Comparison of ENCODE assay signal across 9 cellular contexts in genomic region chr3:71225951-71226564, GRCh38.
DNase-seq lines count a peak whose midpoint lies in the region; ATAC-seq, FAIRE-seq and TF ChIP-seq lines count a peak whose summit lies in the region.
"Had no signal": no experiment of that assay in that cellular context is flagged by ENCODE, and none has a peak within 500 bp of the region (broad histone marks: within the 10 kb centered on the region; RNA-seq: fewer than 3 reads in every experiment).

No MANE protein-coding gene starts in this region.

- peak overlapping the region; percentile 94 for H3K27ac Mint-ChIP-seq in T-helper 17 cell

- peaks cover 0 to 1% (median 0%) of the 10 kb centered on the region in 4 donors for H3K36me3 ChIP-seq in liver (ENCODE audit: control insufficient read depth in 4 of 4, insufficient read depth in 3 of 4, low read depth in 1 of 4, low read length in 3 of 4)
- peaks cover 0 to 2% of the 10 kb centered on the region in 2 experiments; a peak in 3 of 5 replicates for H3K36me3 ChIP-seq in HepG2 (replicated peaks in 1 of 2; ENCODE audit: control insufficient read depth in 1 of 2, insufficient read depth in 2 of 2, low read length in 2 of 2)
- no peaks in the 10 kb centered on the region for H3K36me3 ChIP-seq in right atrium auricular region
- H3K36me3 ChIP-seq in uterus, result no peaks in the 10 kb centered on the region
- H3K36me3 ChIP-seq in testis (ENCODE audit: low read depth, missing control alignments), result no peaks in the 10 kb centered on the region

- no peak overlapping the region for H3K4me2 ChIP-seq in HepG2 (ENCODE audit: low read depth, low read length)

- TF ChIP-seq POLR2A in HepG2 (IDR thresholded peaks at IDR 0.05; ENCODE audit: insufficient read depth in 1 of 2, low read depth in 2 of 2, low read length in 2 of 2), result no peak
- TF ChIP-seq POLR2A in uterus (IDR thresholded peaks at IDR 0.05), result no peak
- TF ChIP-seq POLR2A in testis (IDR thresholded peaks at IDR 0.05), result no peak

- in situ Hi-C loops in HepG2 (cut with HindIII; ENCODE audit: extremely low pct_ligation_motif_present, low pct_unique_long_range_greater_than_20kb), result no loop called here

- TF ChIP-seq EP300 in HepG2 (IDR thresholded peaks at IDR 0.05; ENCODE audit: low read depth in 2 of 2, low read length in 2 of 2) (no peak), HepG2 (CRISPR knock-in tag; IDR thresholded peaks at IDR 0.05; ENCODE audit: borderline replicate concordance) (no peak)

- no peak for FAIRE-seq in HepG2 (lab: Jason Lieb, UNC)
- FAIRE-seq: keratinocyte had no signal

- peaks cover 6% of the 10 kb centered on the region for H3K36me3 Mint-ChIP-seq in T-helper 17 cell (ENCODE audit: low read depth)

- TF ChIP-seq CTCF in liver (IDR thresholded peaks at IDR 0.05; ENCODE audit: low read depth, low read length, missing input control) (no peak), HepG2 (CRISPR knock-in tag; IDR thresholded peaks at IDR 0.05) (no peak), right atrium auricular region (IDR thresholded peaks at IDR 0.05) (no peak), uterus (IDR thresholded peaks at IDR 0.05) (no peak), testis (IDR thresholded peaks at IDR 0.05) (no peak)

- H3K9me3 ChIP-seq in liver (ENCODE audit: control insufficient read depth in 4 of 4, low read length in 3 of 4) (no peaks in the 10 kb centered on the region), HepG2 (ENCODE audit: low read length) (no peaks in the 10 kb centered on the region), T-helper 17 cell (ENCODE audit: control insufficient read depth, low read length, poor library complexity, severe bottlenecking) (no peaks in the 10 kb centered on the region), right atrium auricular region (no peaks in the 10 kb centered on the region), uterus (no peaks in the 10 kb centered on the region), testis (no peaks in the 10 kb centered on the region)

- intact Hi-C loops in HepG2 (cut with micrococcal nuclease; ENCODE audit: unreplicated experiment), result no loop called here
- intact Hi-C loops in uterus (cut with DNase I; ENCODE audit: low total_unique reads), result no loop called here
- intact Hi-C loops in testis (cut with DNase I; ENCODE audit: low total_unique reads), result no loop called here

- TF ChIP-seq RAD21 in liver (IDR thresholded peaks at IDR 0.05), result no peak
- no peak for TF ChIP-seq RAD21 in HepG2 (CRISPR knock-in tag; IDR thresholded peaks at IDR 0.05)

- DNase-seq in HepG2 (ENCODE audit: low spot score), result no peak
- DNase-seq in T-helper 17 cell, result no peak
- DNase-seq in right atrium auricular region (ENCODE audit: low spot score), result no peak
- no peak for DNase-seq in uterus
- no peak for DNase-seq in A172 (ENCODE audit: low spot score)
- no peak for DNase-seq in testis
- DNase-seq in HK-2 (ENCODE audit: unreplicated experiment), result no peak

- peaks cover 0 to 6% (median 3%) of the 10 kb centered on the region in 4 donors for H3K4me1 ChIP-seq in liver (ENCODE audit: control insufficient read depth in 4 of 4, insufficient read depth in 4 of 4, low read length in 3 of 4)
- peaks cover 12% of the 10 kb centered on the region for H3K4me1 ChIP-seq in HepG2 (ENCODE audit: insufficient read depth, low read length)
- peaks cover 0 to 24% of the 10 kb centered on the region in 2 donors for H3K4me1 ChIP-seq in right atrium auricular region
- no peaks in the 10 kb centered on the region for H3K4me1 ChIP-seq in uterus
- H3K4me1 ChIP-seq in testis, result no peaks in the 10 kb centered on the region

- H3K27ac ChIP-seq in liver (ENCODE audit: low read depth in 1 of 2, low read length in 2 of 2) (peak overlapping the region; percentile 5 to 34), HepG2 (ENCODE audit: extremely low read length, insufficient read depth, low read length) (no peak overlapping the region), right atrium auricular region (peak overlapping the region; percentile 80 to 85), uterus (peak overlapping the region; percentile 39 to 43), testis (no peak overlapping the region)

- H3K4me1 Mint-ChIP-seq in T-helper 17 cell, result peaks cover 31% of the 10 kb centered on the region

- H4K20me1 ChIP-seq in HepG2 (ENCODE audit: insufficient read depth, low read length), result no peaks in the 10 kb centered on the region; the same call in 1 of the 2 replicates

- H3K4me3 ChIP-seq in liver (ENCODE audit: low read depth in 1 of 3, low read length in 3 of 3) (no peak overlapping the region), HepG2 (replicated peaks in 1 of 3; ENCODE audit: insufficient read depth in 1 of 3, low read depth in 2 of 3, low read length in 3 of 3) (no peak overlapping the region), right atrium auricular region (peak overlapping the region; percentile 19 to 38), uterus (no peak overlapping the region), testis (no peak overlapping the region)

- POLR2A ChIA-PET in HepG2 (lab: Yijun Ruan, JAX), result no interaction called here

- no peak overlapping the region for H3K9ac ChIP-seq in liver (ENCODE audit: low read depth in 1 of 2, low read length in 2 of 2)
- no peak overlapping the region for H3K9ac ChIP-seq in HepG2 (ENCODE audit: insufficient read depth, low read depth, low read length)

- H3K4me3 Mint-ChIP-seq in T-helper 17 cell, result peak overlapping the region; percentile 90

- no TSS peak for BruUV-seq in HepG2 (replicated peaks; lab: Mats Ljungman, UMichigan)

- CTCF ChIA-PET in HepG2 (lab: Yijun Ruan, JAX; ENCODE audit: low intra/inter-chr PET ratio, low total read pairs), result no interaction called here

- ATAC-seq in HepG2 (no peak), T-helper 17 cell (peak; percentile 12)

- H3K27me3 Mint-ChIP-seq in T-helper 17 cell, result no peaks in the 10 kb centered on the region

- H3K27me3 ChIP-seq in liver (ENCODE audit: control insufficient read depth in 4 of 4, insufficient read depth in 4 of 4, low read length in 3 of 4) (no peaks in the 10 kb centered on the region), HepG2 (ENCODE audit: control insufficient read depth in 1 of 2, insufficient read depth in 2 of 2, low read length in 2 of 2) (no peaks in the 10 kb centered on the region), right atrium auricular region (no peaks in the 10 kb centered on the region), uterus (no peaks in the 10 kb centered on the region), testis (no peaks in the 10 kb centered on the region)

- no peak overlapping the region for H2AFZ ChIP-seq in HepG2 (ENCODE audit: low read length)

- WGBS in liver, result 85% methylated on average over 4 of the region's 4 CpGs
- 93% methylated on average over 4 of the region's 4 CpGs for WGBS in HepG2 (ENCODE audit: low lambda C conversion rate)
- WGBS in testis, 2 donors, result 78 to 81% methylated on average over 3 to 4 of the region's 4 CpGs

- peaks cover 9% of the 10 kb centered on the region for H3K79me2 ChIP-seq in HepG2 (ENCODE audit: insufficient read depth, low read length)

TF ChIP-seq in liver, 16 proteins besides CTCF, POLR2A, EP300 and RAD21 (continues in another document):
- no peak for TF ChIP-seq ZBTB33 (IDR thresholded peaks at IDR 0.05)

TF ChIP-seq in HepG2, 621 proteins besides CTCF, POLR2A, EP300 and RAD21:
- TF ChIP-seq NFE2L1 (CRISPR knock-in tag; IDR thresholded peaks at IDR 0.05; ENCODE audit: borderline replicate concordance), result no peak
- TF ChIP-seq MIER2 (CRISPR knock-in tag; IDR thresholded peaks at IDR 0.05), result no peak
- TF ChIP-seq CHD2 (IDR thresholded peaks at IDR 0.05; ENCODE audit: low read depth, low read length), result no peak
- TF ChIP-seq HNRNPUL1 (IDR thresholded peaks at IDR 0.05; ENCODE audit: low read depth, low read length), result no peak

Comparison
In these comparisons a context has a peak if more than half of its experiments do, and no peak if none do; other contexts are left out.
1. H3K27ac ChIP-seq: peak in liver (2 of 2), right atrium auricular region (2 of 2) and uterus (2 of 2); none in HepG2 (single experiment) and testis (0 of 2).
2. H3K4me3 ChIP-seq: peak in right atrium auricular region (2 of 2); none in liver (0 of 3), HepG2 (0 of 3), uterus (0 of 2) and testis (0 of 2).